ENCODE assay signal across 20 cellular contexts in genomic region chr2:230447036-230447435, GRCh38. TPM values are rescaled to one million over a fixed set of nuclear protein-coding genes. Genes with fewer than 3 reads are reported as not detected.
A peak's percentile ranks its signal among the peaks of the same experiment; 100 is the strongest.
DNase-seq lines count a peak whose midpoint lies in the region; ATAC-seq and TF ChIP-seq lines count a peak whose summit lies in the region.
"Had no signal": no experiment of that assay in that cellular context is flagged by ENCODE, and none has a peak within 500 bp of the region (broad histone marks: within the 10 kb centered on the region; RNA-seq: fewer than 3 reads in every experiment).

No MANE protein-coding gene starts in this region.

- TF ChIP-seq CTCF in MM.1S (IDR thresholded peaks at IDR 0.05; ENCODE audit: low read length) (no peak), right lobe of liver (IDR thresholded peaks at IDR 0.05) (no peak)

- H3K36me3 ChIP-seq in MM.1S (replicated peaks; ENCODE audit: insufficient read depth, low read length) (no peaks in the 10 kb centered on the region), right lobe of liver (peaks cover 0 to 56% (median 20%) of the 10 kb centered on the region in 4 donors)

- H3K4me1 ChIP-seq in MM.1S (ENCODE audit: low read length) = peaks cover 62% of the 10 kb centered on the region
- H3K4me1 ChIP-seq in right lobe of liver = no peaks in the 10 kb centered on the region
- H3K4me1 ChIP-seq: A549 had no signal

- no peaks in the 10 kb centered on the region for H3K27me3 Mint-ChIP-seq in activated CD4-positive, alpha-beta T cell treated with anti-CD3 and anti-CD28 coated beads, Interleukin-2, amount 10 ng/mL, durations not matched to agents 7 days and 5 days
- no peaks in the 10 kb centered on the region for H3K27me3 Mint-ChIP-seq in activated naive CD8-positive, alpha-beta T cell
- no peaks in the 10 kb centered on the region for H3K27me3 Mint-ChIP-seq in stimulated activated memory B cell treated with anti-CD40 and anti-IgM and Interleukin-4, amounts not matched to agents 10 μg/mL and 1 μg/mL and 100 μg/mL, for 72 hours
- H3K27me3 Mint-ChIP-seq: dendritic cell treated with granulocyte-macrophage colony-stimulating factor and Interleukin-4, amounts not matched to agents 40 ng/mL and 50 ng/mL, for 4 days had no signal

- WGBS in right lobe of liver (ENCODE audit: insufficient coverage, low coverage, low lambda C conversion rate, missing lambda C conversion rate) = 89% methylated on average over 6 of the region's 7 CpGs

- peaks cover 34% of the 10 kb centered on the region for H3F3A ChIP-seq in MM.1S (ENCODE audit: insufficient read depth, low read length)

- intact Hi-C loops in right lobe of liver (cut with DNase I) = no loop called here

- H3K4me3 ChIP-seq in MM.1S (ENCODE audit: low read length) (no peak overlapping the region), right lobe of liver (no peak overlapping the region)
- H3K4me3 ChIP-seq: A549, left ventricle myocardium inferior, skin epidermis had no signal

- H3K9ac ChIP-seq in MM.1S (ENCODE audit: low read length) = peak overlapping the region; percentile 53

- 0 out of 2 replicates have a peak, but pooled peaks cover 7% of the 10 kb centered on the region for H3K79me2 ChIP-seq in MM.1S (ENCODE audit: low read length)

- H2AFZ ChIP-seq in MM.1S (ENCODE audit: low read length) = no peak overlapping the region

- H3K27ac ChIP-seq in MM.1S (ENCODE audit: low read length) (peak overlapping the region; percentile 93), right lobe of liver (no peak overlapping the region)
- H3K27ac ChIP-seq: A549, brain microvascular endothelial cell, left ventricle myocardium inferior had no signal

- no peak overlapping the region for H3K4me3 Mint-ChIP-seq in activated CD4-positive, alpha-beta T cell treated with anti-CD3 and anti-CD28 coated beads, Interleukin-2, amount 10 ng/mL, durations not matched to agents 7 days and 5 days
- no peak overlapping the region for H3K4me3 Mint-ChIP-seq in activated naive CD8-positive, alpha-beta T cell
- H3K4me3 Mint-ChIP-seq in stimulated activated memory B cell treated with anti-CD40 and anti-IgM and Interleukin-4, amounts not matched to agents 10 μg/mL and 1 μg/mL and 100 μg/mL, for 72 hours = no peak overlapping the region
- H3K4me3 Mint-ChIP-seq: dendritic cell treated with granulocyte-macrophage colony-stimulating factor and Interleukin-4, amounts not matched to agents 40 ng/mL and 50 ng/mL, for 4 days had no signal

- peak; percentile 13 for DNase-seq in activated CD4-positive, alpha-beta T cell treated with anti-CD3 and anti-CD28 coated beads, Interleukin-2, amount 10 ng/mL, durations not matched to agents 7 days and 5 days
- no peak for DNase-seq in activated CD4-positive, alpha-beta T cell treated with anti-CD3 and anti-CD28 coated beads, Interleukin-2, amount 50 U/mL, for 1 hour
- DNase-seq in MM.1S = no peak
- no peak for DNase-seq in right lobe of liver
- no peak for DNase-seq in stimulated activated CD4-positive, alpha-beta T cell treated with anti-CD3 and anti-CD28 coated beads, Interleukin-2, amount 100 ng/mL, for 48 hours
- DNase-seq: activated effector memory CD4-positive, alpha-beta T cell treated with anti-CD3 and anti-CD28 coated beads, Interleukin-2, amount 50 U/mL, for 16 hours; brain microvascular endothelial cell; Kasumi-1; left ventricle myocardium inferior; NCI-H1417 treated with DMSO at 0.1 percent for 48 hours; NCI-H2227 treated with DMSO at 0.1 percent for 48 hours; posterior cingulate gyrus; Right ventricle myocardium superior had no signal

- TF ChIP-seq POLR2A in right lobe of liver (IDR thresholded peaks at IDR 0.05) = no peak

- POLR2A ChIA-PET in activated CD4-positive, alpha-beta T cell treated with anti-CD3 and anti-CD28 coated beads, Interleukin-2, amount 10 ng/mL, durations not matched to agents 7 days and 5 days (lab: Charles Lee) = no interaction called here

- H3K4me1 Mint-ChIP-seq in activated CD4-positive, alpha-beta T cell treated with anti-CD3 and anti-CD28 coated beads, Interleukin-2, amount 10 ng/mL, durations not matched to agents 7 days and 5 days = peaks cover 80% of the 10 kb centered on the region
- peaks cover 66% of the 10 kb centered on the region for H3K4me1 Mint-ChIP-seq in activated naive CD8-positive, alpha-beta T cell (ENCODE audit: low read depth)
- H3K4me1 Mint-ChIP-seq in stimulated activated memory B cell treated with anti-CD40 and anti-IgM and Interleukin-4, amounts not matched to agents 10 μg/mL and 1 μg/mL and 100 μg/mL, for 72 hours = peaks cover 86% of the 10 kb centered on the region

- 0 out of 2 replicates have a peak overlapping the region, but pooled peaks have one; percentile 48 for H3K4me2 ChIP-seq in MM.1S (ENCODE audit: low read depth, low read length)
- H3K4me2 ChIP-seq: A549 had no signal

- H3K27ac Mint-ChIP-seq in activated CD4-positive, alpha-beta T cell treated with anti-CD3 and anti-CD28 coated beads, Interleukin-2, amount 10 ng/mL, durations not matched to agents 7 days and 5 days = peak overlapping the region; percentile 67
- peak overlapping the region; percentile 93 for H3K27ac Mint-ChIP-seq in activated naive CD8-positive, alpha-beta T cell
- peak overlapping the region; percentile 92 for H3K27ac Mint-ChIP-seq in stimulated activated memory B cell treated with anti-CD40 and anti-IgM and Interleukin-4, amounts not matched to agents 10 μg/mL and 1 μg/mL and 100 μg/mL, for 72 hours
- H3K27ac Mint-ChIP-seq: dendritic cell treated with granulocyte-macrophage colony-stimulating factor and Interleukin-4, amounts not matched to agents 40 ng/mL and 50 ng/mL, for 4 days had no signal

- peaks cover 91% of the 10 kb centered on the region for H3K36me3 Mint-ChIP-seq in activated CD4-positive, alpha-beta T cell treated with anti-CD3 and anti-CD28 coated beads, Interleukin-2, amount 10 ng/mL, durations not matched to agents 7 days and 5 days (ENCODE audit: low read depth)
- peaks cover 44% of the 10 kb centered on the region for H3K36me3 Mint-ChIP-seq in activated naive CD8-positive, alpha-beta T cell
- H3K36me3 Mint-ChIP-seq in stimulated activated memory B cell treated with anti-CD40 and anti-IgM and Interleukin-4, amounts not matched to agents 10 μg/mL and 1 μg/mL and 100 μg/mL, for 72 hours = peaks cover 75% of the 10 kb centered on the region

- H3K9me3 Mint-ChIP-seq in activated CD4-positive, alpha-beta T cell treated with anti-CD3 and anti-CD28 coated beads, Interleukin-2, amount 10 ng/mL, durations not matched to agents 7 days and 5 days = peaks cover 2% of the 10 kb centered on the region
- H3K9me3 Mint-ChIP-seq in activated naive CD8-positive, alpha-beta T cell (ENCODE audit: low read depth) = no peaks in the 10 kb centered on the region
- H3K9me3 Mint-ChIP-seq in stimulated activated memory B cell treated with anti-CD40 and anti-IgM and Interleukin-4, amounts not matched to agents 10 μg/mL and 1 μg/mL and 100 μg/mL, for 72 hours = peaks cover 2% of the 10 kb centered on the region

- H3K27me3 ChIP-seq in MM.1S (replicated peaks; ENCODE audit: insufficient read depth, low read length) (no peaks in the 10 kb centered on the region), right lobe of liver (no peaks in the 10 kb centered on the region)
- H3K27me3 ChIP-seq: brain microvascular endothelial cell had no signal

- ATAC-seq in stimulated activated memory B cell treated with anti-CD40 and anti-IgM and Interleukin-4, amounts not matched to agents 10 μg/mL and 1 μg/mL and 100 μg/mL, for 72 hours = no peak
- ATAC-seq in GM18519 (IDR thresholded peaks at IDR 0.05; ENCODE audit: low FRiP score, unreplicated experiment) (no peak), right lobe of liver (no peak)
- ATAC-seq: A549 had no signal

- CTCF ChIA-PET in activated CD4-positive, alpha-beta T cell treated with anti-CD3 and anti-CD28 coated beads, Interleukin-2, amount 10 ng/mL, durations not matched to agents 7 days and 5 days (lab: Charles Lee) = interaction anchor here (0.7 to 2.1 kb wide), 4 partner anchors 9 to 52 kb away, joined by 3 to 5 read pairs (median 3); partner anchors contain the start of gene SP100

- no peaks in the 10 kb centered on the region for H3K9me3 ChIP-seq in MM.1S (replicated peaks; ENCODE audit: insufficient read depth, low read length)
- no peaks in the 10 kb centered on the region for H3K9me3 ChIP-seq in right lobe of liver
- H3K9me3 ChIP-seq: A549, left ventricle myocardium inferior had no signal

- H4K20me1 ChIP-seq in MM.1S (ENCODE audit: insufficient read depth, low read length) = no peaks in the 10 kb centered on the region

- no peaks in the 10 kb centered on the region for H3K9me2 ChIP-seq in MM.1S (replicated peaks; ENCODE audit: insufficient read depth, low read length)

RNA-seq across cellular contexts. Expression of gene SP100, which starts 31.0 kb away (rescaled TPM):
- total RNA-seq in activated CD4-positive, alpha-beta T cell treated with anti-CD3 and anti-CD28 coated beads, Interleukin-2, amount 10 ng/mL, durations not matched to agents 7 days and 5 days = 100 to 1,000 TPM; 364 to 392 TPM
- 10 to 100 TPM; 24.2 to 55.5 (median 46.8) TPM for total RNA-seq in right lobe of liver
- total RNA-seq: H7 had no signal

Comparison
In these comparisons a context has a peak if more than half of its experiments do, and no peak if none do; other contexts are left out.
1. RNA of gene SP100, which starts 31.0 kb away (total RNA-seq): 364 to 392 TPM in activated CD4-positive, alpha-beta T cell treated with anti-CD3 and anti-CD28 coated beads, Interleukin-2, amount 10 ng/mL, durations not matched to agents 7 days and 5 days; 24.2 to 55.5 TPM in right lobe of liver; every median in the first group is over 4 times any median in the second.
2. Peak in every context shown above with its lines, with median percentiles within 50 percentile points of each other: H3K27ac Mint-ChIP-seq.